ENCODE assay signal across 1 cellular context in genomic region chr16:15886078-15886477, GRCh38.
TF ChIP-seq lines count a peak whose summit lies in the region.

No MANE protein-coding gene starts in this region.

TF ChIP-seq in K562, 482 proteins besides CTCF, POLR2A, EP300 and RAD21 (continued from another document):
- TF ChIP-seq MGA (IDR thresholded peaks at IDR 0.05) (no peak), ZNF274 (IDR thresholded peaks at IDR 0.05; ENCODE audit: borderline replicate concordance, low read depth, low read length) (no peak), FOXP1 (CRISPR knock-in tag; IDR thresholded peaks at IDR 0.05) (no peak), MEF2D (tag; conservative IDR thresholded peaks at IDR 0.05; ENCODE audit: low read depth) (0 out of 2 replicates have a peak, but pooled peaks have one; percentile 1), FIP1L1 (IDR thresholded peaks at IDR 0.05; ENCODE audit: low read depth, low read length, poor library complexity, severe bottlenecking) (no peak), NCOA4 (IDR thresholded peaks at IDR 0.05; ENCODE audit: partially characterized antibody) (no peak), NCOA6 (IDR thresholded peaks at IDR 0.05) (no peak), BCL6 (CRISPR knock-in tag; IDR thresholded peaks at IDR 0.05) (0 out of 2 replicates have a peak, but pooled peaks have one; percentile 22), ZEB2 (IDR thresholded peaks at IDR 0.05) (no peak), MEIS2 (IDR thresholded peaks at IDR 0.05; ENCODE audit: partially characterized antibody) (peak; percentile 46), THRA (IDR thresholded peaks at IDR 0.05) (no peak), MBD1 (CRISPR knock-in tag; IDR thresholded peaks at IDR 0.05) (no peak), USF2 (CRISPR knock-in tag; IDR thresholded peaks at IDR 0.05) (no peak), SNIP1 (IDR thresholded peaks at IDR 0.05; ENCODE audit: low read depth) (no peak)
